Comparison of ENCODE assay signal across 14 cellular contexts in the genomic region with DNA sequence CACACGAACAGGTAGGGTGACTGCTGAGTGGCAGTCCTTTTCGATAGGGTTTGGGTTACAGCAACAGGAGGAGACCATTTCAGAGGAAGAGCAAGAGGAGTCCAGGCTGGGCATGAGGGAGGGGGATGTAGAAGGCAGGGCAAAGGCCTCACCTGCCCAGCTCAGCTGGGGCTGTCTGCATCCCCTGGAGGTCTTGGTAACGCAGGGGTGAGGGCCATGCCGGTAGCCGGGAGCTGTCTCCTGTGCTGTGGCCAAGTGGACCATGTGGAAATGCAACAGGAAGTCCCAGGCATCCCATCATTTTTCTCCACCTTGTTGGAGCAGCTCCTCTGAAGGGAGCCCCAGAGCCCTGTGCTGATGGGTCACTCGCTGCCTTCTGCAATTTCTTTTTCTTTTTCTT.
DNase-seq lines count a peak whose midpoint lies in the region; ATAC-seq and TF ChIP-seq lines count a peak whose summit lies in the region.
"Had no signal": no experiment of that assay in that cellular context is flagged by ENCODE, and none has a peak within 500 bp of the region (broad histone marks: within the 10 kb centered on the region; RNA-seq: fewer than 3 reads in every experiment).

No MANE protein-coding gene starts in this region.

- no peak overlapping the region for H2AFZ ChIP-seq in OCI-LY1 (ENCODE audit: low read length)

- no peak overlapping the region for H3K4me2 ChIP-seq in OCI-LY1 (ENCODE audit: low read length)

- H3K36me3 ChIP-seq in OCI-LY1 (ENCODE audit: insufficient read depth, low read length), result no peaks in the 10 kb centered on the region
- H3K36me3 ChIP-seq: HAP-1 had no signal

- H3K4me1 ChIP-seq in OCI-LY1 (ENCODE audit: insufficient read depth, low read length, severe bottlenecking), result peaks cover 46% of the 10 kb centered on the region
- H3K4me1 ChIP-seq: HAP-1 had no signal

- H3K79me2 ChIP-seq in OCI-LY1 (ENCODE audit: insufficient read depth, low read length), result no peaks in the 10 kb centered on the region

- peak overlapping the region; percentile 39 for H3K4me3 Mint-ChIP-seq in stimulated activated memory B cell treated with anti-CD40 and anti-IgM and Interleukin-4, amounts not matched to agents 10 μg/mL and 1 μg/mL and 100 μg/mL, for 72 hours
- H3K4me3 Mint-ChIP-seq: CD4-positive, alpha-beta memory T cell had no signal

- H3K9me3 ChIP-seq in OCI-LY1 (ENCODE audit: low read length), result no peaks in the 10 kb centered on the region; the same call in 1 of the 2 replicates
- H3K9me3 ChIP-seq: HAP-1 had no signal

- no peaks in the 10 kb centered on the region for H3K9me2 ChIP-seq in OCI-LY1 (ENCODE audit: low read depth, low read length)

- H3K9me3 Mint-ChIP-seq in stimulated activated memory B cell treated with anti-CD40 and anti-IgM and Interleukin-4, amounts not matched to agents 10 μg/mL and 1 μg/mL and 100 μg/mL, for 72 hours, result peaks cover 13% of the 10 kb centered on the region

- H3K27me3 ChIP-seq in OCI-LY1 (ENCODE audit: insufficient read depth, low read length), result no peaks in the 10 kb centered on the region

- H3F3A ChIP-seq in OCI-LY1 (ENCODE audit: insufficient read depth, low read length), result peaks cover 28% of the 10 kb centered on the region

- H3K9ac ChIP-seq in OCI-LY1 (ENCODE audit: low read length), result no peak overlapping the region

- no peaks in the 10 kb centered on the region for H4K20me1 ChIP-seq in OCI-LY1 (ENCODE audit: insufficient read depth, low read length)

- peak overlapping the region; percentile 98 for H3K27ac ChIP-seq in OCI-LY1 (ENCODE audit: low read depth, low read length, poor library complexity, severe bottlenecking)
- H3K27ac ChIP-seq: 22Rv1, C4-2B had no signal

- TF ChIP-seq CTCF in OCI-LY1 (IDR thresholded peaks at IDR 0.05; ENCODE audit: low read length), result no peak

- H3K4me3 ChIP-seq in OCI-LY1 (ENCODE audit: low read depth, low read length, poor library complexity, severe bottlenecking), result no peak overlapping the region
- H3K4me3 ChIP-seq: HAP-1 had no signal

- H3K27ac Mint-ChIP-seq in stimulated activated memory B cell treated with anti-CD40 and anti-IgM and Interleukin-4, amounts not matched to agents 10 μg/mL and 1 μg/mL and 100 μg/mL, for 72 hours, result peak overlapping the region; percentile 61
- H3K27ac Mint-ChIP-seq: CD4-positive, alpha-beta memory T cell had no signal

- no peaks in the 10 kb centered on the region for H3K27me3 Mint-ChIP-seq in stimulated activated memory B cell treated with anti-CD40 and anti-IgM and Interleukin-4, amounts not matched to agents 10 μg/mL and 1 μg/mL and 100 μg/mL, for 72 hours

- no peak for ATAC-seq in stimulated activated memory B cell treated with anti-CD40 and anti-IgM and Interleukin-4, amounts not matched to agents 10 μg/mL and 1 μg/mL and 100 μg/mL, for 72 hours
- no peak for ATAC-seq in GM18505 (IDR thresholded peaks at IDR 0.05; ENCODE audit: unreplicated experiment)

- TF ChIP-seq POLR2A in GM18505 (IDR thresholded peaks at IDR 0.05; ENCODE audit: borderline replicate concordance, extremely low read depth, insufficient read depth, insufficient read length), result no peak

- H3K4me1 Mint-ChIP-seq in stimulated activated memory B cell treated with anti-CD40 and anti-IgM and Interleukin-4, amounts not matched to agents 10 μg/mL and 1 μg/mL and 100 μg/mL, for 72 hours, result peaks cover 21% of the 10 kb centered on the region
- H3K4me1 Mint-ChIP-seq: CD4-positive, alpha-beta memory T cell had no signal

- peak; percentile 42 for DNase-seq in activated effector memory CD4-positive, alpha-beta T cell treated with anti-CD3 and anti-CD28 coated beads, Interleukin-2, amount 50 U/mL, for 16 hours
- no peak for DNase-seq in activated effector memory CD4-positive, alpha-beta T cell treated with Interleukin-2 at 50 U/mL for 16 hours
- peak; percentile 55 for DNase-seq in mesenteric fat pad (ENCODE audit: low spot score)
- no peak for DNase-seq in NCI-H774 (lab: John Stamatoyannopoulos, UW)
- DNase-seq in DMS79 treated with DMSO at 0.1 percent for 48 hours (lab: John Stamatoyannopoulos, UW), result no peak
- DNase-seq: CD4-positive, alpha-beta memory T cell; DMS79; GDM1 had no signal

- peaks cover 7% of the 10 kb centered on the region for H3K36me3 Mint-ChIP-seq in stimulated activated memory B cell treated with anti-CD40 and anti-IgM and Interleukin-4, amounts not matched to agents 10 μg/mL and 1 μg/mL and 100 μg/mL, for 72 hours
- H3K36me3 Mint-ChIP-seq: CD4-positive, alpha-beta memory T cell had no signal

Comparison
In these comparisons a context has a peak if more than half of its experiments do, and no peak if none do; other contexts are left out.
1. DNase-seq: peak in activated effector memory CD4-positive, alpha-beta T cell treated with anti-CD3 and anti-CD28 coated beads, Interleukin-2, amount 50 U/mL, for 16 hours (single experiment) and mesenteric fat pad (single experiment); none in activated effector memory CD4-positive, alpha-beta T cell treated with Interleukin-2 at 50 U/mL for 16 hours (single experiment), NCI-H774 (single experiment) and DMS79 treated with DMSO at 0.1 percent for 48 hours (single experiment).